35 cellular contexts compared by ENCODE assay signal in genomic region chr1:159962176-159962575, GRCh38. TPM values are rescaled to one million over a fixed set of nuclear protein-coding genes. Genes with fewer than 3 reads are reported as not detected.
A peak's percentile ranks its signal among the peaks of the same experiment; 100 is the strongest.
DNase-seq lines count a peak whose midpoint lies in the region; ATAC-seq and TF ChIP-seq lines count a peak whose summit lies in the region.
"Had no signal": no experiment of that assay in that cellular context is flagged by ENCODE, and none has a peak within 500 bp of the region (broad histone marks: within the 10 kb centered on the region; RNA-seq: fewer than 3 reads in every experiment).

No MANE protein-coding gene starts in this region.

- no peak for TF ChIP-seq POLR2A in uterus (IDR thresholded peaks at IDR 0.05)

- H3K9me3 ChIP-seq in MG63 (peaks cover 5% of the 10 kb centered on the region), mucosa of rectum (ENCODE audit: control insufficient read depth in 2 of 2, low read length in 2 of 2) (no peaks in the 10 kb centered on the region), uterus (no peaks in the 10 kb centered on the region)
- H3K9me3 ChIP-seq: BLaER1 treated with 17β-estradiol and CSF1 and Interleukin-3, amounts not matched to agents 10 nM and 100 nM; esophagus muscularis mucosa; heart right ventricle; mucosa of descending colon; testis had no signal

- H3K4me3 ChIP-seq in AG10803 (ENCODE audit: low read length) (peak overlapping the region; percentile 72), MG63 (peak overlapping the region; percentile 57), epithelial cell of esophagus (ENCODE audit: low read length) (peak overlapping the region; percentile 84), mucosa of rectum (ENCODE audit: low read length in 2 of 2) (peak overlapping the region; percentile 74 to 79), uterus (no peak overlapping the region)
- H3K4me3 ChIP-seq: BLaER1 treated with 17β-estradiol and CSF1 and Interleukin-3, amounts not matched to agents 10 nM and 100 nM; mucosa of descending colon; testis had no signal

- H3K36me3 ChIP-seq in MG63, result peaks cover 49% of the 10 kb centered on the region
- no peaks in the 10 kb centered on the region for H3K36me3 ChIP-seq in mucosa of rectum (ENCODE audit: control insufficient read depth in 2 of 2, insufficient read depth in 2 of 2, low read length in 2 of 2)
- H3K36me3 ChIP-seq in uterus, result no peaks in the 10 kb centered on the region
- H3K36me3 ChIP-seq: BLaER1 treated with 17β-estradiol and CSF1 and Interleukin-3, amounts not matched to agents 10 nM and 100 nM; esophagus muscularis mucosa; heart right ventricle had no signal

- no peak for ATAC-seq in activated naive CD4-positive, alpha-beta T cell treated with anti-CD3 and anti-CD28 coated beads, Interleukin-2, amount 50 U/mL, for 72 hours
- ATAC-seq: effector memory CD8-positive, alpha-beta T cell; heart right ventricle; HepG2; Panc1 had no signal

- H3K27me3 ChIP-seq in MG63 (no peaks in the 10 kb centered on the region), mucosa of rectum (ENCODE audit: control insufficient read depth in 2 of 2, insufficient read depth in 2 of 2, low read length in 2 of 2) (no peaks in the 10 kb centered on the region), uterus (no peaks in the 10 kb centered on the region)
- H3K27me3 ChIP-seq: BLaER1 treated with 17β-estradiol and CSF1 and Interleukin-3, amounts not matched to agents 10 nM and 100 nM; esophagus muscularis mucosa; testis had no signal

- peak overlapping the region in 1 of 2 donors; percentile 57 for H3K9ac ChIP-seq in mucosa of rectum (ENCODE audit: low read depth in 1 of 2, low read length in 2 of 2)
- H3K9ac ChIP-seq: BLaER1 treated with 17β-estradiol and CSF1 and Interleukin-3, amounts not matched to agents 10 nM and 100 nM had no signal

- H3K4me1 ChIP-seq in mucosa of rectum (ENCODE audit: control insufficient read depth in 2 of 2, insufficient read depth in 2 of 2, low read length in 2 of 2), result peaks cover 6 to 20% of the 10 kb centered on the region in 2 donors
- no peaks in the 10 kb centered on the region for H3K4me1 ChIP-seq in uterus
- H3K4me1 ChIP-seq: heart right ventricle, testis had no signal

- H3K36me3 Mint-ChIP-seq in activated naive CD4-positive, alpha-beta T cell treated with anti-CD3 and anti-CD28 coated beads, Interleukin-2, amount 50 U/mL, for 72 hours, result no peaks in the 10 kb centered on the region

- DNase-seq in AG10803 (ENCODE audit: low read depth) (no peak), MG63 (no peak), epithelial cell of esophagus (ENCODE audit: low read depth) (no peak), uterus (no peak), hippocampal formation (lab: John Stamatoyannopoulos, UW) (no peak)
- no peak for DNase-seq in activated naive CD4-positive, alpha-beta T cell treated with anti-CD3 and anti-CD28 coated beads, Interleukin-2, amount 50 U/mL, for 72 hours (ENCODE audit: low spot score in 2 of 2)
- DNase-seq in activated effector memory CD4-positive, alpha-beta T cell treated with anti-CD3 and anti-CD28 coated beads, Interleukin-2, amount 50 U/mL, for 16 hours, result no peak
- DNase-seq: activated CD4-positive, alpha-beta memory T cell treated with anti-CD3 and anti-CD28 coated beads, Interleukin-2, amount 10 ng/mL, durations not matched to agents 7 days and 5 days; activated CD8-positive, alpha-beta memory T cell treated with anti-CD3 and anti-CD28 coated beads, Interleukin-2, amount 50 U/mL, for 4 hours; activated naive CD4-positive, alpha-beta T cell treated with Interleukin-2 at 50 U/mL for 16 hours; amniotic stem cell; cortex of kidney; DMS53; effector memory CD8-positive, alpha-beta T cell; HCEC 1CT; heart right ventricle; Kasumi-1; MV-4-11; NCI-H1436 treated with DMSO at 0.1 percent for 48 hours; NCI-H748 treated with DMSO at 0.1 percent for 48 hours; nephron progenitor cell; SHP77 treated with DMSO at 0.1 percent for 48 hours; stimulated activated naive CD4-positive, alpha-beta T cell; testis had no signal

- H3K27ac Mint-ChIP-seq in activated naive CD4-positive, alpha-beta T cell treated with anti-CD3 and anti-CD28 coated beads, Interleukin-2, amount 50 U/mL, for 72 hours, result no peak overlapping the region
- H3K27ac Mint-ChIP-seq: activated CD4-positive, alpha-beta memory T cell treated with anti-CD3 and anti-CD28 coated beads, Interleukin-2, amount 10 ng/mL, durations not matched to agents 7 days and 5 days; effector memory CD8-positive, alpha-beta T cell; nephron progenitor cell had no signal

- no peaks in the 10 kb centered on the region for H3K9me3 Mint-ChIP-seq in activated naive CD4-positive, alpha-beta T cell treated with anti-CD3 and anti-CD28 coated beads, Interleukin-2, amount 50 U/mL, for 72 hours
- H3K9me3 Mint-ChIP-seq: activated CD4-positive, alpha-beta memory T cell treated with anti-CD3 and anti-CD28 coated beads, Interleukin-2, amount 10 ng/mL, durations not matched to agents 7 days and 5 days; effector memory CD8-positive, alpha-beta T cell; nephron progenitor cell had no signal

- no peak for TF ChIP-seq CTCF in AG10803 (conservative IDR thresholded peaks at IDR 0.05; ENCODE audit: low read length)
- TF ChIP-seq CTCF in epithelial cell of esophagus (IDR thresholded peaks at IDR 0.05; ENCODE audit: insufficient read depth, low read depth, low read length, missing control alignments), result no peak
- TF ChIP-seq CTCF in uterus (IDR thresholded peaks at IDR 0.05), result no peak

- intact Hi-C loops in uterus (cut with DNase I; ENCODE audit: low total_unique reads), result no loop called here

- H3K27ac ChIP-seq in mucosa of rectum (ENCODE audit: low read depth in 2 of 2, low read length in 2 of 2) (peak overlapping the region; percentile 91 to 94), uterus (no peak overlapping the region)
- H3K27ac ChIP-seq: BLaER1 treated with 17β-estradiol and CSF1 and Interleukin-3, amounts not matched to agents 10 nM and 100 nM; heart right ventricle; testis had no signal

RNA-seq across cellular contexts. Expression of gene SLAMF9, which starts 8.1 kb away (rescaled TPM):
- total RNA-seq in MG63 (2014; rRNA removed; shearing (Covaris generic); ENCODE audit: low replicate concordance), result not detected in 2 replicates
- total RNA-seq in uterus, result not detected
- total RNA-seq in activated naive CD4-positive, alpha-beta T cell treated with anti-CD3 and anti-CD28 coated beads, Interleukin-2, amount 50 U/mL, for 72 hours, result not detected
- total RNA-seq: A673; activated CD4-positive, alpha-beta memory T cell treated with anti-CD3 and anti-CD28 coated beads, Interleukin-2, amount 10 ng/mL, durations not matched to agents 7 days and 5 days; esophagus muscularis mucosa; frontal cortex; heart right ventricle; HepG2; lung microvascular endothelial cell; mucosa of descending colon; osteocyte; T-helper 2 cell treated with Interferon-gamma antibody and Interleukin-4, amounts not matched to agents 100 ng/mL and 5 ng/mL, for 36 hours had no signal

RNA-seq across cellular contexts. Expression of gene IGSF9, which starts 16.8 kb away (rescaled TPM):
- not detected in 2 replicates for total RNA-seq in MG63 (2014; rRNA removed; shearing (Covaris generic); ENCODE audit: low replicate concordance)
- total RNA-seq in uterus, result 1 to 10 TPM in 2 of 4 donors, under 1 TPM in 1, not detected in 1; 0.29 to 6.2 (median 1.2) TPM
- total RNA-seq in activated naive CD4-positive, alpha-beta T cell treated with anti-CD3 and anti-CD28 coated beads, Interleukin-2, amount 50 U/mL, for 72 hours, result not detected
- total RNA-seq: activated CD4-positive, alpha-beta memory T cell treated with anti-CD3 and anti-CD28 coated beads, Interleukin-2, amount 10 ng/mL, durations not matched to agents 7 days and 5 days; HepG2; lung microvascular endothelial cell; osteocyte had no signal

RNA-seq across cellular contexts. Expression of gene TAGLN2, which starts 36.9 kb away (rescaled TPM):
- total RNA-seq in MG63 (2014; rRNA removed; shearing (Covaris generic); ENCODE audit: low replicate concordance), result 651 and 1,079 TPM in 2 replicates
- total RNA-seq in uterus, result 100 to 1,000 TPM; 113 to 246 (median 197) TPM
- 100 to 1,000 TPM; 391 to 559 TPM for total RNA-seq in activated naive CD4-positive, alpha-beta T cell treated with anti-CD3 and anti-CD28 coated beads, Interleukin-2, amount 50 U/mL, for 72 hours

Comparison
In these comparisons a context has a peak if more than half of its experiments do, and no peak if none do; other contexts are left out.
1. H3K4me3 ChIP-seq: peak in AG10803 (single experiment), MG63 (single experiment), epithelial cell of esophagus (single experiment) and mucosa of rectum (2 of 2); none in uterus (0 of 2).
2. H3K27ac ChIP-seq: peak in mucosa of rectum (2 of 2); none in uterus (0 of 2).